9 cellular contexts compared by ENCODE assay signal in the genomic region with DNA sequence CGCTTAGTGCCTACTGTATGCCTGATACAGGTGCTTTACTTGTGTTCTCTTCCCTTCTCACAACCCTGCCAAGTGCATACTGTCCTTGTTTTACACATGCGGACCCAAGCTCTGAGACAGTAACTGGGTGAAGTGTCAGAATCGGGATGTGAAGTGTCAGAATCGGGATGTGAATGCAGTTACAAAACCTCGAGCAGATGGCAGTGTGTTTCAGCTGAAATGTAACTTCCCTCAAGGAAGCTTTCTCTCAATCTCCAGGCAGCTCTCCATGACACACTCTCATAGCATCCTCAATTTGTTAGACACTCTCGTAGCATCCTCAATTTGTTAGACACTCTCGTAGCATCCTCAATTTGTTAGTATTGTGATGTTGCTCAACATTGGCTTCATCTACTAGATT. TPM values are rescaled to one million over a fixed set of nuclear protein-coding genes. Genes with fewer than 3 reads are reported as not detected.
DNase-seq lines count a peak whose midpoint lies in the region; ATAC-seq, FAIRE-seq and TF ChIP-seq lines count a peak whose summit lies in the region.
"Had no signal": no experiment of that assay in that cellular context is flagged by ENCODE, and none has a peak within 500 bp of the region (broad histone marks: within the 10 kb centered on the region; RNA-seq: fewer than 3 reads in every experiment).

No MANE protein-coding gene starts in this region.

- H3K36me3 Mint-ChIP-seq in Caco-2 (ENCODE audit: insufficient read depth, unreplicated experiment) (no peaks in the 10 kb centered on the region), WTC11 (no peaks in the 10 kb centered on the region)

- H3K27me3 Mint-ChIP-seq in Caco-2 (ENCODE audit: insufficient read depth, unreplicated experiment) (no peaks in the 10 kb centered on the region), WTC11 (ENCODE audit: low read depth) (peaks cover 62% of the 10 kb centered on the region)

- POLR2A ChIA-PET in Caco-2 (lab: Charles Lee) (no interaction called here), WTC11 (lab: Charles Lee) (no interaction called here)

- TF ChIP-seq CTCF in Caco-2 (IDR thresholded peaks at IDR 0.05; ENCODE audit: insufficient read depth in 1 of 2, low read depth in 1 of 2, low read length in 1 of 2, severe bottlenecking in 1 of 2, unreplicated experiment in 1 of 2) (no peak), WTC11 (IDR thresholded peaks at IDR 0.05) (no peak)

- DNase-seq in AML-193 (lab: John Stamatoyannopoulos, UW) (peak; percentile 6 to 17), Caco-2 (no peak), WTC11 (ENCODE audit: low spot score) (no peak), inferior parietal cortex (ENCODE audit: extremely low spot score) (peak; percentile 27), NCI-H128 (lab: John Stamatoyannopoulos, UW; ENCODE audit: unreplicated experiment) (no peak), GM12892 (ENCODE audit: insufficient read length) (no peak)
- no peak for DNase-seq in stimulated activated naive CD4-positive, alpha-beta T cell treated with Interleukin-2 at 50 U/mL for 16 hours (lab: John Stamatoyannopoulos, UW)
- DNase-seq: erythroblast had no signal

- H3K4me1 Mint-ChIP-seq in Caco-2 (ENCODE audit: low read depth, unreplicated experiment) (no peaks in the 10 kb centered on the region), WTC11 (peaks cover 9% of the 10 kb centered on the region)

- H3K36me3 ChIP-seq in Caco-2 (ENCODE audit: control insufficient read depth, insufficient read depth, low read length), result no peaks in the 10 kb centered on the region

- no peak overlapping the region for H3K27ac Mint-ChIP-seq in Caco-2 (ENCODE audit: unreplicated experiment)
- H3K27ac Mint-ChIP-seq in WTC11, result no peak overlapping the region

- no peaks in the 10 kb centered on the region; the same call in 1 of the 2 replicates for H3K27me3 ChIP-seq in Caco-2 (replicated peaks; ENCODE audit: control insufficient read depth, insufficient read depth, low read length)

- no peak for TF ChIP-seq POLR2A in GM12892 (IDR thresholded peaks at IDR 0.05; ENCODE audit: low read depth, low read length)

- no TSS peak for BruUV-seq in Caco-2 (replicated peaks; lab: Mats Ljungman, UMichigan)

- CTCF ChIA-PET in Caco-2 (lab: Charles Lee) (interaction anchor here (0.6 to 1.5 kb wide), 3 partner anchors 20 to 210 kb away, joined by 3 to 4 read pairs (median 3); no protein-coding TSS in a partner anchor), WTC11 (lab: Charles Lee) (interaction anchor here (0.9 kb wide), 1 partner anchor 53 kb away, joined by 3 read pairs; no protein-coding TSS in a partner anchor)

- FAIRE-seq in GM12892 (lab: Jason Lieb, UNC), result no peak

- H3K4me1 ChIP-seq in Caco-2, result no peaks in the 10 kb centered on the region

- no peaks in the 10 kb centered on the region for H3K9me3 ChIP-seq in Caco-2

- ATAC-seq in WTC11 (no peak), HG03025 (IDR thresholded peaks at IDR 0.05; ENCODE audit: low FRiP score, unreplicated experiment) (no peak)

- H3K4me3 Mint-ChIP-seq in Caco-2 (ENCODE audit: unreplicated experiment), result peak overlapping the region; percentile 81
- peak overlapping the region; percentile 84 for H3K4me3 Mint-ChIP-seq in WTC11

- H3K9me3 Mint-ChIP-seq in Caco-2 (ENCODE audit: unreplicated experiment), result no peaks in the 10 kb centered on the region
- H3K9me3 Mint-ChIP-seq in WTC11, result 0 out of 2 replicates have a peak, but pooled peaks cover 4% of the 10 kb centered on the region

- intact Hi-C loops in Caco-2 (cut with micrococcal nuclease; ENCODE audit: unreplicated experiment), result no loop called here

- no peak overlapping the region for H3K4me3 ChIP-seq in Caco-2 (ENCODE audit: low read depth, low read length)

TF ChIP-seq in WTC11, 78 proteins besides CTCF, POLR2A, EP300 and RAD21:
- TF ChIP-seq, protein P1, sequence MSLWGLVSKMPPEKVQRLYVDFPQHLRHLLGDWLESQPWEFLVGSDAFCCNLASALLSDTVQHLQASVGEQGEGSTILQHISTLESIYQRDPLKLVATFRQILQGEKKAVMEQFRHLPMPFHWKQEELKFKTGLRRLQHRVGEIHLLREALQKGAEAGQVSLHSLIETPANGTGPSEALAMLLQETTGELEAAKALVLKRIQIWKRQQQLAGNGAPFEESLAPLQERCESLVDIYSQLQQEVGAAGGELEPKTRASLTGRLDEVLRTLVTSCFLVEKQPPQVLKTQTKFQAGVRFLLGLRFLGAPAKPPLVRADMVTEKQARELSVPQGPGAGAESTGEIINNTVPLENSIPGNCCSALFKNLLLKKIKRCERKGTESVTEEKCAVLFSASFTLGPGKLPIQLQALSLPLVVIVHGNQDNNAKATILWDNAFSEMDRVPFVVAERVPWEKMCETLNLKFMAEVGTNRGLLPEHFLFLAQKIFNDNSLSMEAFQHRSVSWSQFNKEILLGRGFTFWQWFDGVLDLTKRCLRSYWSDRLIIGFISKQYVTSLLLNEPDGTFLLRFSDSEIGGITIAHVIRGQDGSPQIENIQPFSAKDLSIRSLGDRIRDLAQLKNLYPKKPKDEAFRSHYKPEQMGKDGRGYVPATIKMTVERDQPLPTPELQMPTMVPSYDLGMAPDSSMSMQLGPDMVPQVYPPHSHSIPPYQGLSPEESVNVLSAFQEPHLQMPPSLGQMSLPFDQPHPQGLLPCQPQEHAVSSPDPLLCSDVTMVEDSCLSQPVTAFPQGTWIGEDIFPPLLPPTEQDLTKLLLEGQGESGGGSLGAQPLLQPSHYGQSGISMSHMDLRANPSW (CRISPR knock-in tag; conservative IDR thresholded peaks at IDR 0.05; ENCODE audit: low read depth), result no peak
- TF ChIP-seq, protein P2, sequence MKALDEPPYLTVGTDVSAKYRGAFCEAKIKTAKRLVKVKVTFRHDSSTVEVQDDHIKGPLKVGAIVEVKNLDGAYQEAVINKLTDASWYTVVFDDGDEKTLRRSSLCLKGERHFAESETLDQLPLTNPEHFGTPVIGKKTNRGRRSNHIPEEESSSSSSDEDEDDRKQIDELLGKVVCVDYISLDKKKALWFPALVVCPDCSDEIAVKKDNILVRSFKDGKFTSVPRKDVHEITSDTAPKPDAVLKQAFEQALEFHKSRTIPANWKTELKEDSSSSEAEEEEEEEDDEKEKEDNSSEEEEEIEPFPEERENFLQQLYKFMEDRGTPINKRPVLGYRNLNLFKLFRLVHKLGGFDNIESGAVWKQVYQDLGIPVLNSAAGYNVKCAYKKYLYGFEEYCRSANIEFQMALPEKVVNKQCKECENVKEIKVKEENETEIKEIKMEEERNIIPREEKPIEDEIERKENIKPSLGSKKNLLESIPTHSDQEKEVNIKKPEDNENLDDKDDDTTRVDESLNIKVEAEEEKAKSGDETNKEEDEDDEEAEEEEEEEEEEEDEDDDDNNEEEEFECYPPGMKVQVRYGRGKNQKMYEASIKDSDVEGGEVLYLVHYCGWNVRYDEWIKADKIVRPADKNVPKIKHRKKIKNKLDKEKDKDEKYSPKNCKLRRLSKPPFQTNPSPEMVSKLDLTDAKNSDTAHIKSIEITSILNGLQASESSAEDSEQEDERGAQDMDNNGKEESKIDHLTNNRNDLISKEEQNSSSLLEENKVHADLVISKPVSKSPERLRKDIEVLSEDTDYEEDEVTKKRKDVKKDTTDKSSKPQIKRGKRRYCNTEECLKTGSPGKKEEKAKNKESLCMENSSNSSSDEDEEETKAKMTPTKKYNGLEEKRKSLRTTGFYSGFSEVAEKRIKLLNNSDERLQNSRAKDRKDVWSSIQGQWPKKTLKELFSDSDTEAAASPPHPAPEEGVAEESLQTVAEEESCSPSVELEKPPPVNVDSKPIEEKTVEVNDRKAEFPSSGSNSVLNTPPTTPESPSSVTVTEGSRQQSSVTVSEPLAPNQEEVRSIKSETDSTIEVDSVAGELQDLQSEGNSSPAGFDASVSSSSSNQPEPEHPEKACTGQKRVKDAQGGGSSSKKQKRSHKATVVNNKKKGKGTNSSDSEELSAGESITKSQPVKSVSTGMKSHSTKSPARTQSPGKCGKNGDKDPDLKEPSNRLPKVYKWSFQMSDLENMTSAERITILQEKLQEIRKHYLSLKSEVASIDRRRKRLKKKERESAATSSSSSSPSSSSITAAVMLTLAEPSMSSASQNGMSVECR (CRISPR knock-in tag; IDR thresholded peaks at IDR 0.05; ENCODE audit: borderline replicate concordance), result no peak

RNA-seq across cellular contexts. Expression of a gene that starts 1.0 kb away (rescaled TPM):
- total RNA-seq in Caco-2 (2022) (3.1 and 3.9 TPM in 2 replicates), WTC11 (2021) (3.0 to 3.8 TPM (median 3.7 TPM) in 3 replicates)
- 0.30 TPM for polyA plus RNA-seq in GM12892 (2012; ENCODE audit: missing spikeins)

RNA-seq across cellular contexts. Expression of a gene that starts 51.1 kb away (rescaled TPM):
- total RNA-seq in Caco-2 (2022) (22.0 and 24.2 TPM in 2 replicates), WTC11 (2021) (20.5 to 22.8 TPM (median 21.6 TPM) in 3 replicates)
- 5.2 TPM for polyA plus RNA-seq in GM12892 (2012; ENCODE audit: missing spikeins)

Comparison
In these comparisons a context has a peak if more than half of its experiments do, and no peak if none do; other contexts are left out.
1. DNase-seq: peak in AML-193 (2 of 2) and inferior parietal cortex (single experiment); none in Caco-2 (0 of 2), WTC11 (single experiment), stimulated activated naive CD4-positive, alpha-beta T cell treated with Interleukin-2 at 50 U/mL for 16 hours (single experiment), NCI-H128 (single experiment) and GM12892 (single experiment).